Comparison of ENCODE assay signal across 35 cellular contexts in genomic region chr1:236642763-236643162, GRCh38. TPM values are rescaled to one million over a fixed set of nuclear protein-coding genes. Genes with fewer than 3 reads are reported as not detected.
"Had no signal": no experiment of that assay in that cellular context is flagged by ENCODE, and none has a peak within 500 bp of the region (broad histone marks: within the 10 kb centered on the region; RNA-seq: fewer than 3 reads in every experiment).

No MANE protein-coding gene starts in this region.

- H3K4me3 ChIP-seq: MG63 had no signal

- H3K27me3 ChIP-seq: MG63 had no signal

- H3K36me3 ChIP-seq: MG63 had no signal

- DNase-seq: Karpas-422, Kasumi-1, MG63, MM.1S, MV-4-11, NCI-H1048, NCI-H1092, NCI-H1092 treated with DMSO at 0.1 percent for 48 hours, NCI-H1105, NCI-H1105 treated with DMSO at 0.1 percent for 48 hours, NCI-H1417, NCI-H1417 treated with DMSO at 0.1 percent for 48 hours, NCI-H1436, NCI-H1436 treated with DMSO at 0.1 percent for 48 hours, NCI-H146, NCI-H1694, NCI-H1694 treated with DMSO at 0.1 percent for 48 hours, NCI-H187, NCI-H187 treated with DMSO at 0.1 percent for 48 hours, NCI-H2029, NCI-H2029 treated with DMSO at 0.1 percent for 48 hours, NCI-H2081, NCI-H2107, NCI-H2171, NCI-H2171 treated with DMSO at 0.1 percent for 48 hours, NCI-H2227 treated with DMSO at 0.1 percent for 48 hours, NCI-H226, NCI-H345, NCI-H446, NCI-H446 treated with DMSO at 0.1 percent for 48 hours, NCI-H510A, NCI-H510A treated with DMSO at 0.1 percent for 48 hours, NCI-H524, NCI-H524 treated with DMSO at 0.1 percent for 48 hours had no signal

- H3K9me3 ChIP-seq: MG63 had no signal

RNA-seq across cellular contexts. Expression of gene ACTN2, which starts 43.5 kb away (rescaled TPM):
- total RNA-seq: MCF 10A had no signal
